ENCODE assay signal across 14 cellular contexts in the genomic region with DNA sequence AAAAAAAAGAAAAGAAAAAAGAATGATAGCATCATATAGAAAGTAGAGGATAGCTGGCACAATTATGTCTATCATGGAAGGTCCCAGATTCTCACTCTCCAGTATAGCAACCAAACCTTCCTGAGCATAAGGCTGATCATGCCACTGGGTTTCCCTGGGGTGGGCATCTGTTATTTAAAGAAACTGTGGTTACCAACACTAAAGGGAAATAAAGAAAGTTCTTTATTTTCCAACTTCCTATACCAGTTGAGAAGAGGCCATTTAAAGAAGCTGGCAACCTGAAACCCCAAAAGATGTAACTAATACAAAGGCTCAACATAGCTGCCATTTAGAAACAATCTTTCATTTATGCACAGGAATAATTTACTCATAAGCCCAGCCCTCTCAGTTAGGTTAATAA. TPM values are rescaled to one million over a fixed set of nuclear protein-coding genes. Genes with fewer than 3 reads are reported as not detected.
DNase-seq lines count a peak whose midpoint lies in the region; ATAC-seq and TF ChIP-seq lines count a peak whose summit lies in the region.
"Had no signal": no experiment of that assay in that cellular context is flagged by ENCODE, and none has a peak within 500 bp of the region (broad histone marks: within the 10 kb centered on the region; RNA-seq: fewer than 3 reads in every experiment).

No MANE protein-coding gene starts in this region.

- no peak overlapping the region for H2AK5ac ChIP-seq in mesendoderm (ENCODE audit: low read length)

- no peaks in the 10 kb centered on the region for H3K27me3 ChIP-seq in BE2C
- no peaks in the 10 kb centered on the region for H3K27me3 ChIP-seq in HUES6 (ENCODE audit: control insufficient read depth, insufficient read depth, low read length)
- no peaks in the 10 kb centered on the region for H3K27me3 ChIP-seq in mesendoderm (ENCODE audit: insufficient read depth, low read length, poor library complexity)
- H3K27me3 ChIP-seq: ovary, Peyer's patch had no signal

- no peaks in the 10 kb centered on the region for H3K79me1 ChIP-seq in mesendoderm (ENCODE audit: low read length)

- H2BK120ac ChIP-seq in mesendoderm (ENCODE audit: low read depth, low read length), result peak overlapping the region; percentile 73

- H3K56ac ChIP-seq in mesendoderm (ENCODE audit: low read length), result peak overlapping the region; percentile 56

- H4K8ac ChIP-seq in mesendoderm (ENCODE audit: low read depth, low read length), result peak overlapping the region; percentile 89

- H3K36me3 ChIP-seq in BE2C (peaks cover 47% of the 10 kb centered on the region), HUES6 (ENCODE audit: control insufficient read depth, insufficient read depth, low read length) (peaks cover 23% of the 10 kb centered on the region), mesendoderm (ENCODE audit: control insufficient read depth, insufficient read depth, low read length) (no peaks in the 10 kb centered on the region)
- H3K36me3 ChIP-seq: gastrocnemius medialis, ovary, Peyer's patch had no signal

- H3K4me2 ChIP-seq in mesendoderm (ENCODE audit: low read length), result no peak overlapping the region

- H3K27ac ChIP-seq in HUES6 (ENCODE audit: low read depth, low read length) (peak overlapping the region; percentile 32; the same call in 1 of the 2 replicates), mesendoderm (ENCODE audit: low read depth, low read length) (no peak overlapping the region)
- H3K27ac ChIP-seq: dorsolateral prefrontal cortex, gastrocnemius medialis, Peyer's patch had no signal

- H3K27me3 Mint-ChIP-seq in activated naive CD8-positive, alpha-beta T cell treated with anti-CD3 and anti-CD28 coated beads, Interleukin-2, amount 10 ng/mL, durations not matched to agents 7 days and 5 days, result peaks cover 8% of the 10 kb centered on the region
- H3K27me3 Mint-ChIP-seq in activated CD8-positive, alpha-beta memory T cell treated with anti-CD3 and anti-CD28 coated beads, Interleukin-2, amount 10 ng/mL, durations not matched to agents 7 days and 5 days, result peaks cover 3% of the 10 kb centered on the region

- no peak overlapping the region for H3K27ac Mint-ChIP-seq in activated naive CD8-positive, alpha-beta T cell treated with anti-CD3 and anti-CD28 coated beads, Interleukin-2, amount 10 ng/mL, durations not matched to agents 7 days and 5 days
- no peak overlapping the region for H3K27ac Mint-ChIP-seq in activated CD8-positive, alpha-beta memory T cell treated with anti-CD3 and anti-CD28 coated beads, Interleukin-2, amount 10 ng/mL, durations not matched to agents 7 days and 5 days

- POLR2A ChIA-PET in activated naive CD8-positive, alpha-beta T cell treated with anti-CD3 and anti-CD28 coated beads, Interleukin-2, amount 10 ng/mL, durations not matched to agents 7 days and 5 days (lab: Charles Lee), result no interaction called here

- peak overlapping the region; percentile 92 for H2BK15ac ChIP-seq in mesendoderm (replicated peaks; ENCODE audit: low read depth)

- no peak overlapping the region for H3K18ac ChIP-seq in mesendoderm (ENCODE audit: low read length)

- no peak overlapping the region for H4K5ac ChIP-seq in mesendoderm (ENCODE audit: low read length)

- TF ChIP-seq CTCF in BE2C (IDR thresholded peaks at IDR 0.05; ENCODE audit: low read depth, low read length), result no peak

- peaks cover 26% of the 10 kb centered on the region for H3K36me3 Mint-ChIP-seq in activated naive CD8-positive, alpha-beta T cell treated with anti-CD3 and anti-CD28 coated beads, Interleukin-2, amount 10 ng/mL, durations not matched to agents 7 days and 5 days
- H3K36me3 Mint-ChIP-seq in activated CD8-positive, alpha-beta memory T cell treated with anti-CD3 and anti-CD28 coated beads, Interleukin-2, amount 10 ng/mL, durations not matched to agents 7 days and 5 days, result peaks cover 27% of the 10 kb centered on the region

- H3K9me3 Mint-ChIP-seq in activated naive CD8-positive, alpha-beta T cell treated with anti-CD3 and anti-CD28 coated beads, Interleukin-2, amount 10 ng/mL, durations not matched to agents 7 days and 5 days, result no peaks in the 10 kb centered on the region
- H3K9me3 Mint-ChIP-seq in activated CD8-positive, alpha-beta memory T cell treated with anti-CD3 and anti-CD28 coated beads, Interleukin-2, amount 10 ng/mL, durations not matched to agents 7 days and 5 days (ENCODE audit: low read depth), result no peaks in the 10 kb centered on the region

- no peak for DNase-seq in BE2C
- no peak for DNase-seq in activated naive CD8-positive, alpha-beta T cell treated with anti-CD3 and anti-CD28 coated beads, Interleukin-2, amount 10 ng/mL, durations not matched to agents 7 days and 5 days
- DNase-seq in mesendoderm, result no peak
- DNase-seq in germinal center (ENCODE audit: low spot score), result no peak
- DNase-seq in AML-193 (lab: John Stamatoyannopoulos, UW), result no peak
- DNase-seq in activated CD8-positive, alpha-beta memory T cell treated with anti-CD3 and anti-CD28 coated beads, Interleukin-2, amount 10 ng/mL, durations not matched to agents 7 days and 5 days, result no peak
- no peak for DNase-seq in stimulated activated CD4-positive, alpha-beta T cell treated with anti-CD3 and anti-CD28 coated beads, Interleukin-12 subunit alpha, Interleukin-12 subunit beta, amount 100 ng/mL, for 4 hours
- DNase-seq: amniotic stem cell; dorsolateral prefrontal cortex; gastrocnemius medialis; Peyer's patch; stimulated activated CD4-positive, alpha-beta T cell treated with anti-CD3 and anti-CD28 coated beads, Interleukin-4, amount 100 ng/mL, for 24 hours had no signal

- H3K4me1 ChIP-seq in BE2C (peaks cover 17% of the 10 kb centered on the region), HUES6 (ENCODE audit: control insufficient read depth, insufficient read depth, low read length) (peaks cover 54% of the 10 kb centered on the region), mesendoderm (ENCODE audit: control insufficient read depth, low read depth, low read length) (peaks cover 10% of the 10 kb centered on the region)

- no peaks in the 10 kb centered on the region for H3K9me3 ChIP-seq in BE2C
- H3K9me3 ChIP-seq in HUES6 (ENCODE audit: control insufficient read depth, insufficient read depth, low read depth, low read length), result no peaks in the 10 kb centered on the region
- H3K9me3 ChIP-seq: gastrocnemius medialis, ovary, Peyer's patch had no signal

- CTCF ChIA-PET in activated CD8-positive, alpha-beta memory T cell treated with anti-CD3 and anti-CD28 coated beads, Interleukin-2, amount 10 ng/mL, durations not matched to agents 7 days and 5 days (lab: Charles Lee), result interaction anchor here (1.0 to 1.3 kb wide), 2 partner anchors 10 to 17 kb away, joined by 3 read pairs; no protein-coding TSS in a partner anchor

- H3K4me1 Mint-ChIP-seq in activated naive CD8-positive, alpha-beta T cell treated with anti-CD3 and anti-CD28 coated beads, Interleukin-2, amount 10 ng/mL, durations not matched to agents 7 days and 5 days, result peaks cover 36% of the 10 kb centered on the region
- H3K4me1 Mint-ChIP-seq in activated CD8-positive, alpha-beta memory T cell treated with anti-CD3 and anti-CD28 coated beads, Interleukin-2, amount 10 ng/mL, durations not matched to agents 7 days and 5 days, result peaks cover 31% of the 10 kb centered on the region

- H3K4ac ChIP-seq in mesendoderm (ENCODE audit: low read depth, low read length), result no peak overlapping the region

- no peak for ATAC-seq in activated naive CD8-positive, alpha-beta T cell treated with anti-CD3 and anti-CD28 coated beads, Interleukin-2, amount 10 ng/mL, durations not matched to agents 7 days and 5 days (ENCODE audit: low read depth)
- no peak for ATAC-seq in activated CD8-positive, alpha-beta memory T cell treated with anti-CD3 and anti-CD28 coated beads, Interleukin-2, amount 10 ng/mL, durations not matched to agents 7 days and 5 days
- ATAC-seq: gastrocnemius medialis had no signal

- peaks cover 61% of the 10 kb centered on the region for H3K79me2 ChIP-seq in mesendoderm (ENCODE audit: control insufficient read depth, insufficient read depth, low read length)

- no peak overlapping the region for H3K23ac ChIP-seq in mesendoderm (ENCODE audit: low read length)

- H3K9ac ChIP-seq in HUES6 (ENCODE audit: low read length) (no peak overlapping the region), mesendoderm (ENCODE audit: low read length) (peak overlapping the region; percentile 10)

- H3K4me3 ChIP-seq in BE2C (ENCODE audit: low read depth, low read length) (peak overlapping the region; percentile 95), HUES6 (ENCODE audit: low read depth, low read length) (peak overlapping the region; percentile 97; the same call in 1 of the 2 replicates), mesendoderm (ENCODE audit: low read length) (no peak overlapping the region)
- H3K4me3 ChIP-seq: gastrocnemius medialis, ovary, Peyer's patch had no signal

- no peak overlapping the region for H2BK5ac ChIP-seq in mesendoderm (ENCODE audit: low read length)

- peak overlapping the region; percentile 12 for H3K4me3 Mint-ChIP-seq in activated naive CD8-positive, alpha-beta T cell treated with anti-CD3 and anti-CD28 coated beads, Interleukin-2, amount 10 ng/mL, durations not matched to agents 7 days and 5 days
- H3K4me3 Mint-ChIP-seq in activated CD8-positive, alpha-beta memory T cell treated with anti-CD3 and anti-CD28 coated beads, Interleukin-2, amount 10 ng/mL, durations not matched to agents 7 days and 5 days, result no peak overlapping the region

RNA-seq across cellular contexts. Expression of a gene that starts 3.1 kb away (rescaled TPM):
- polyA plus RNA-seq in BE2C (2012; ENCODE audit: insufficient read depth, insufficient read length, low read depth), result 65.1 TPM
- 10 to 100 TPM; 11.6 to 15.8 TPM for total RNA-seq in activated naive CD8-positive, alpha-beta T cell treated with anti-CD3 and anti-CD28 coated beads, Interleukin-2, amount 10 ng/mL, durations not matched to agents 7 days and 5 days
- 131 TPM for polyA plus RNA-seq in mesendoderm (2013, experiment 1 of 2)
- polyA plus RNA-seq in mesendoderm (2013, experiment 2 of 2), result 130 TPM
- total RNA-seq in activated CD8-positive, alpha-beta memory T cell treated with anti-CD3 and anti-CD28 coated beads, Interleukin-2, amount 10 ng/mL, durations not matched to agents 7 days and 5 days, result 10 to 100 TPM; 18.9 to 48.3 TPM
